Comparison of ENCODE assay signal across 8 cellular contexts in genomic region chr1:109983380-109984189, GRCh38. TPM values are rescaled to one million over a fixed set of nuclear protein-coding genes. Genes with fewer than 3 reads are reported as not detected.
DNase-seq lines count a peak whose midpoint lies in the region; ATAC-seq and TF ChIP-seq lines count a peak whose summit lies in the region.

No MANE protein-coding gene starts in this region.

- H3K27ac ChIP-seq in SK-N-SH (ENCODE audit: low read depth in 2 of 2, low read length in 1 of 2) (no peak overlapping the region), body of pancreas (peak overlapping the region; percentile 11 to 98 (median 29)), liver (ENCODE audit: low read depth in 1 of 2, low read length in 2 of 2) (peak overlapping the region; percentile 71 to 81), substantia nigra (ENCODE audit: low read depth, low read length, poor library complexity, severe bottlenecking) (peak overlapping the region; percentile 96)

- H3K9ac ChIP-seq in SK-N-SH (peak overlapping the region; percentile 12; the same call in 1 of the 2 replicates), liver (ENCODE audit: low read depth in 1 of 2, low read length in 2 of 2) (no peak overlapping the region)

- intact Hi-C loops in body of pancreas (cut with DNase I), result loop anchor here (5.0 to 10.0 kb wide), 2 partner anchors 206 to 349 kb away; no protein-coding TSS in a partner anchor

- CTCF ChIA-PET in SK-N-SH (lab: Yijun Ruan, JAX), result interaction anchor here (0.5 to 18.3 kb wide), 71 partner anchors 8 to 626 kb away, joined by 3 to 822 read pairs (median 7); partner anchors contain the start of genes AMIGO1, EPS8L3, GSTM4 and STRIP1

- H3K4me1 ChIP-seq in SK-N-SH (ENCODE audit: control insufficient read depth in 1 of 2, insufficient read depth in 2 of 2, low read depth in 1 of 2, low read length in 1 of 2) (peaks cover 24 to 28% of the 10 kb centered on the region in 2 experiments; a peak in 3 of 4 replicates), body of pancreas (peaks cover 54% of the 10 kb centered on the region), liver (ENCODE audit: control insufficient read depth in 4 of 4, insufficient read depth in 4 of 4, low read length in 3 of 4) (peaks cover 5 to 63% (median 54%) of the 10 kb centered on the region in 4 donors)

- no peak for TF ChIP-seq RAD21 in SK-N-SH (IDR thresholded peaks at IDR 0.05; ENCODE audit: low read length)
- TF ChIP-seq RAD21 in liver (IDR thresholded peaks at IDR 0.05), result no peak

- no peak overlapping the region for H3K4me3 ChIP-seq in SK-N-SH (ENCODE audit: low read depth in 2 of 2, low read length in 1 of 2)
- no peak overlapping the region for H3K4me3 ChIP-seq in body of pancreas
- no peak overlapping the region for H3K4me3 ChIP-seq in liver (ENCODE audit: low read depth in 1 of 3, low read length in 3 of 3)

- H3F3A ChIP-seq in SK-N-SH (replicated peaks; ENCODE audit: insufficient read depth), result peaks cover 3% of the 10 kb centered on the region

- no peak for ATAC-seq in SK-N-SH treated with all-trans-retinoic acid at 6 μM for 48 hours
- ATAC-seq in body of pancreas, result no peak

- no peak for TF ChIP-seq EP300 in SK-N-SH (IDR thresholded peaks at IDR 0.05; ENCODE audit: borderline replicate concordance in 1 of 2, low read depth in 1 of 2, low read length in 1 of 2)

- peaks cover 37% of the 10 kb centered on the region for H3K79me2 ChIP-seq in SK-N-SH (ENCODE audit: insufficient read depth)

- H3K4me2 ChIP-seq in SK-N-SH, result 0 out of 2 replicates have a peak overlapping the region, but pooled peaks have one; percentile 48

- TF ChIP-seq CTCF in SK-N-SH (IDR thresholded peaks at IDR 0.05), result no peak
- TF ChIP-seq CTCF in body of pancreas (IDR thresholded peaks at IDR 0.05), result no peak
- no peak for TF ChIP-seq CTCF in liver (IDR thresholded peaks at IDR 0.05; ENCODE audit: low read depth, low read length, missing input control)

- peaks cover 7 to 17% of the 10 kb centered on the region in 2 experiments for H3K36me3 ChIP-seq in SK-N-SH (replicated peaks in 1 of 2; ENCODE audit: control insufficient read depth in 1 of 2, insufficient read depth in 2 of 2, low read length in 1 of 2)
- H3K36me3 ChIP-seq in body of pancreas (replicated peaks in 1 of 2; ENCODE audit: insufficient read depth in 1 of 2, low read depth in 2 of 2), result no peaks in the 10 kb centered on the region
- no peaks in the 10 kb centered on the region for H3K36me3 ChIP-seq in liver (ENCODE audit: control insufficient read depth in 4 of 4, insufficient read depth in 3 of 4, low read depth in 1 of 4, low read length in 3 of 4)

- POLR2A ChIA-PET in SK-N-SH (lab: Yijun Ruan, JAX), result interaction anchor here (1.4 to 2.7 kb wide), 2 partner anchors 207 to 209 kb away, joined by 12 to 18 read pairs; no protein-coding TSS in a partner anchor

- WGBS in SK-N-SH (ENCODE audit: low lambda C conversion rate), result 86% methylated on average over 5 of the region's 5 CpGs
- 38 to 54% methylated on average over 5 of the region's 5 CpGs for WGBS in body of pancreas, 2 donors
- 25% methylated on average over 5 of the region's 5 CpGs for WGBS in liver

- H3K9me2 ChIP-seq in SK-N-SH, result no peaks in the 10 kb centered on the region

- no peaks in the 10 kb centered on the region for H3K27me3 ChIP-seq in SK-N-SH (ENCODE audit: insufficient read depth)
- H3K27me3 ChIP-seq in body of pancreas, result no peaks in the 10 kb centered on the region
- H3K27me3 ChIP-seq in liver (ENCODE audit: control insufficient read depth in 4 of 4, insufficient read depth in 4 of 4, low read length in 3 of 4), result no peaks in the 10 kb centered on the region

- H4K20me1 ChIP-seq in SK-N-SH (ENCODE audit: insufficient read depth), result peaks cover 31% of the 10 kb centered on the region

- DNase-seq in SK-N-SH (no peak), body of pancreas (no peak), substantia nigra (lab: John Stamatoyannopoulos, UW) (no peak), cortex of kidney (lab: John Stamatoyannopoulos, UW) (no peak), cerebellar nuclear complex (lab: John Stamatoyannopoulos, UW) (no peak), SW 1271 (lab: John Stamatoyannopoulos, UW) (no peak)

- no peak for TF ChIP-seq POLR2A in body of pancreas (IDR thresholded peaks at IDR 0.05)

- no peaks in the 10 kb centered on the region for H3K9me3 ChIP-seq in SK-N-SH
- no peaks in the 10 kb centered on the region for H3K9me3 ChIP-seq in body of pancreas
- H3K9me3 ChIP-seq in liver (ENCODE audit: control insufficient read depth in 4 of 4, low read length in 3 of 4), result peaks cover under 1 to 2% (median 1%) of the 10 kb centered on the region in 4 donors

- H2AFZ ChIP-seq in SK-N-SH (ENCODE audit: low read depth), result peak overlapping the region; percentile 90; the same call in 1 of the 2 replicates

TF ChIP-seq in SK-N-SH, 30 proteins besides CTCF, POLR2A, EP300 and RAD21 (continues in another document):
- TF ChIP-seq RXRA (IDR thresholded peaks at IDR 0.05; ENCODE audit: borderline replicate concordance, low read depth) (no peak), ZBTB33 (IDR thresholded peaks at IDR 0.05; ENCODE audit: borderline replicate concordance, low read depth) (no peak), TEAD4 (IDR thresholded peaks at IDR 0.05; ENCODE audit: borderline replicate concordance, insufficient read depth) (no peak), FOSL2 (IDR thresholded peaks at IDR 0.05; ENCODE audit: borderline replicate concordance, low read depth) (no peak)

TF ChIP-seq in SK-N-SH treated with all-trans-retinoic acid at 6 μM for 48 hours, 23 proteins besides CTCF, POLR2A, EP300 and RAD21:
- TF ChIP-seq RARB (CRISPR knock-in tag; IDR thresholded peaks at IDR 0.05), result no peak
- TF ChIP-seq ZC3H10 (CRISPR knock-in tag; IDR thresholded peaks at IDR 0.05), result no peak

TF ChIP-seq in liver, 16 proteins besides CTCF, POLR2A, EP300 and RAD21 (continues in another document):
- TF ChIP-seq TAF1 (conservative IDR thresholded peaks at IDR 0.05), result no peak
- TF ChIP-seq RXRA (IDR thresholded peaks at IDR 0.05), result peak; percentile 72
- no peak for TF ChIP-seq ATF3 (IDR thresholded peaks at IDR 0.05)
- no peak for TF ChIP-seq FOXA2 (IDR thresholded peaks at IDR 0.05)
- peak; percentile 31 for TF ChIP-seq YY1 (IDR thresholded peaks at IDR 0.05)
- TF ChIP-seq SP1 (IDR thresholded peaks at IDR 0.05), result peak; percentile 84
- TF ChIP-seq HNF4A (conservative IDR thresholded peaks at IDR 0.05), result peak; percentile 63
- TF ChIP-seq EGR1 (IDR thresholded peaks at IDR 0.05; ENCODE audit: low read depth in 2 of 2), result no peak
- no peak for TF ChIP-seq NR2F2 (IDR thresholded peaks at IDR 0.05)
- TF ChIP-seq JUND (IDR thresholded peaks at IDR 0.05), result peak in 1 of 2 donors; percentile 42
- no peak for TF ChIP-seq FOXA1 (IDR thresholded peaks at IDR 0.05)
- no peak for TF ChIP-seq REST (IDR thresholded peaks at IDR 0.05)
- no peak for TF ChIP-seq HNF4G (IDR thresholded peaks at IDR 0.05)
- no peak for TF ChIP-seq MAX (IDR thresholded peaks at IDR 0.05)

RNA-seq across cellular contexts. Expression of gene AHCYL1, which starts 1.0 kb away (rescaled TPM):
- 39.7 and 49.0 TPM in 2 replicates for polyA plus RNA-seq in SK-N-SH (2012; rRNA removed)
- polyA plus RNA-seq in SK-N-SH (2012; cell fraction: cytosol; rRNA removed), result 46.8 and 49.0 TPM in 2 replicates
- 47.8 and 72.0 TPM in 2 replicates for polyA plus RNA-seq in SK-N-SH (2012; cell fraction: nucleus; rRNA removed)
- 10 to 100 TPM; 38.4 to 61.6 TPM for total RNA-seq in body of pancreas
- 10 to 100 TPM; 27.1 to 40.7 TPM for total RNA-seq in liver
- 10 to 100 TPM; 24.9 to 33.5 TPM for polyA plus RNA-seq in liver

RNA-seq across cellular contexts. Expression of gene STRIP1, which starts 50.8 kb away (rescaled TPM):
- polyA plus RNA-seq in SK-N-SH (2012; rRNA removed) (34.6 and 46.3 TPM in 2 replicates), liver (1 to 10 TPM; 5.8 to 6.0 TPM)
- polyA plus RNA-seq in SK-N-SH (2012; cell fraction: cytosol; rRNA removed), result 19.4 and 26.7 TPM in 2 replicates
- polyA plus RNA-seq in SK-N-SH (2012; cell fraction: nucleus; rRNA removed), result 103 and 120 TPM in 2 replicates
- total RNA-seq in body of pancreas (10 to 100 TPM; 22.7 to 24.1 TPM), liver (10 to 100 TPM; 20.5 to 22.8 TPM)

Comparison
In these comparisons a context has a peak if more than half of its experiments do, and no peak if none do; other contexts are left out.
1. H3K27ac ChIP-seq: peak in body of pancreas (4 of 4), liver (2 of 2) and substantia nigra (single experiment); none in SK-N-SH (0 of 2).